ENCODE assay signal across 27 cellular contexts in the genomic region with DNA sequence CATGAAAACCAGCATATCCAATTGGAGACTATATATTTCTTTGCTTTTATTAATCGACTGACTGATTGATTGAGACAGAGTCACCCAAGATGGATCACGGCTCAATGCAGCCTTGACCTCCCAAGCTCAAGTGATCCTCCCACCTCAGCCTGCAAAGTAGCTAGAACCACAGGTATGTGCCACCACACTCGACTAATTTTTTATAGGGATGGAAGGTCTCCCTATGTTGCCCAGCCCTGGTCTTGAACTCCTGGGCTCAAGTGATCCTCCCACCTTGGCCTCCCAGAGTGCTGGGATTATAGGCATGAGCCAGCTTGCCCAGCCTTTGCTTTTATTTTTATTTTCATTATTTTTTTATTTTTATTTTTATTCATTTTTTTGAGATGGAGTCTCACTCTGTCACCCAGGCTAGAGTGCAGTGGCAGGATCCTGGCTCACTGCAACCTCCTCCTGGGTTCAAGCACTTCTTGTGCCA. TPM values are rescaled to one million over a fixed set of nuclear protein-coding genes. Genes with fewer than 3 reads are reported as not detected.
DNase-seq lines count a peak whose midpoint lies in the region; ATAC-seq and TF ChIP-seq lines count a peak whose summit lies in the region.
"Had no signal": no experiment of that assay in that cellular context is flagged by ENCODE, and none has a peak within 500 bp of the region (broad histone marks: within the 10 kb centered on the region; RNA-seq: fewer than 3 reads in every experiment).

No MANE protein-coding gene starts in this region.

- dilution Hi-C loops in mammary epithelial cell (cut with HindIII; ENCODE audit: low sequenced_read_pairs), result no loop called here

- no peak for TF ChIP-seq CTCF in CD4-positive, alpha-beta T cell (IDR thresholded peaks at IDR 0.05)
- no peak for TF ChIP-seq CTCF in mammary epithelial cell (conservative IDR thresholded peaks at IDR 0.05 in 1 of 2, IDR thresholded peaks at IDR 0.05 in 1 of 2; ENCODE audit: extremely low read depth in 1 of 2, insufficient read depth in 1 of 2, low read depth in 1 of 2, low read length in 2 of 2)
- no peak for TF ChIP-seq CTCF in psoas muscle (IDR thresholded peaks at IDR 0.05)

- 33% methylated on average over 3 of the region's 3 CpGs for WGBS in mammary epithelial cell (ENCODE audit: low coverage, missing lambda C conversion rate)
- 66 to 77% (median 75%) methylated on average over 3 of the region's 3 CpGs for WGBS in psoas muscle, 3 donors

- no peak overlapping the region for H3K27ac Mint-ChIP-seq in CD4-positive, alpha-beta T cell
- no peak overlapping the region for H3K27ac Mint-ChIP-seq in activated T-cell treated with anti-CD3 and anti-CD28 coated beads, Interleukin-2, amount 50 U/mL, for 72 hours
- H3K27ac Mint-ChIP-seq: activated CD8-positive, alpha-beta memory T cell treated with anti-CD3 and anti-CD28 coated beads, Interleukin-2, amount 10 ng/mL, durations not matched to agents 7 days and 5 days; CD8-positive, alpha-beta T cell; natural killer cell had no signal

- H3K4me2 ChIP-seq in mammary epithelial cell (ENCODE audit: insufficient read depth, low read depth, low read length), result peak overlapping the region; percentile 24

- ATAC-seq in CD4-positive, alpha-beta T cell (ENCODE audit: poor library complexity), result no peak
- no peak for ATAC-seq in psoas muscle
- ATAC-seq in activated T-cell treated with anti-CD3 and anti-CD28 coated beads, Interleukin-2, amount 50 U/mL, for 72 hours (replicated peaks in 1 of 2), result no peak
- ATAC-seq: activated CD8-positive, alpha-beta memory T cell treated with anti-CD3 and anti-CD28 coated beads, Interleukin-2, amount 10 ng/mL, durations not matched to agents 7 days and 5 days; CD8-positive, alpha-beta T cell; natural killer cell; pancreas; PC-3; right cardiac atrium had no signal

- no peaks in the 10 kb centered on the region for H3K27me3 ChIP-seq in CD4-positive, alpha-beta T cell (ENCODE audit: control insufficient read depth, insufficient read depth, low read length)
- no peaks in the 10 kb centered on the region for H3K27me3 ChIP-seq in mammary epithelial cell (ENCODE audit: insufficient read depth, low read length)
- H3K27me3 ChIP-seq in psoas muscle (ENCODE audit: insufficient read depth in 3 of 3, low read length in 2 of 3), result no peaks in the 10 kb centered on the region
- no peaks in the 10 kb centered on the region for H3K27me3 ChIP-seq in MG63
- H3K27me3 ChIP-seq: colonic mucosa, pancreas, upper lobe of left lung had no signal

- H3K4me1 Mint-ChIP-seq in CD4-positive, alpha-beta T cell (ENCODE audit: low read depth), result peaks cover 56% of the 10 kb centered on the region
- peaks cover 50% of the 10 kb centered on the region for H3K4me1 Mint-ChIP-seq in activated T-cell treated with anti-CD3 and anti-CD28 coated beads, Interleukin-2, amount 50 U/mL, for 72 hours (ENCODE audit: low read depth)

- CTCF ChIA-PET in CD4-positive, alpha-beta T cell (lab: Charles Lee), result no interaction called here
- CTCF ChIA-PET in mammary epithelial cell (lab: Charles Lee; ENCODE audit: low non-redundant PET), result no interaction called here

- no peaks in the 10 kb centered on the region for H3K27me3 Mint-ChIP-seq in CD4-positive, alpha-beta T cell
- no peaks in the 10 kb centered on the region for H3K27me3 Mint-ChIP-seq in activated T-cell treated with anti-CD3 and anti-CD28 coated beads, Interleukin-2, amount 50 U/mL, for 72 hours (ENCODE audit: low read depth)
- H3K27me3 Mint-ChIP-seq: activated CD8-positive, alpha-beta memory T cell treated with anti-CD3 and anti-CD28 coated beads, Interleukin-2, amount 10 ng/mL, durations not matched to agents 7 days and 5 days had no signal

- no TSS peak for BruUV-seq in mammary epithelial cell (replicated peaks; lab: Mats Ljungman, UMichigan)

- H3K79me2 ChIP-seq in mammary epithelial cell (ENCODE audit: insufficient read depth, low read length), result peaks cover 98% of the 10 kb centered on the region

- in situ Hi-C loops in mammary epithelial cell (cut with MboI; ENCODE audit: low sequenced_read_pairs in 2 of 2), result no loop called here

- POLR2A ChIA-PET in CD4-positive, alpha-beta T cell (lab: Charles Lee), result no interaction called here

- H3K4me3 ChIP-seq in mammary epithelial cell (replicated peaks in 1 of 3; ENCODE audit: insufficient read depth in 1 of 3, low read depth in 2 of 3, low read length in 3 of 3) (no peak overlapping the region), psoas muscle (peak overlapping the region; percentile 95), MG63 (no peak overlapping the region)
- H3K4me3 ChIP-seq: colonic mucosa, pancreas, upper lobe of left lung had no signal

- no peaks in the 10 kb centered on the region for H3K9me3 Mint-ChIP-seq in CD4-positive, alpha-beta T cell
- H3K9me3 Mint-ChIP-seq in activated T-cell treated with anti-CD3 and anti-CD28 coated beads, Interleukin-2, amount 50 U/mL, for 72 hours, result no peaks in the 10 kb centered on the region
- H3K9me3 Mint-ChIP-seq: CD8-positive, alpha-beta T cell; natural killer cell had no signal

- no peaks in the 10 kb centered on the region for H3K36me3 ChIP-seq in mammary epithelial cell (ENCODE audit: insufficient read depth, low read length)
- no peaks in the 10 kb centered on the region for H3K36me3 ChIP-seq in psoas muscle (ENCODE audit: insufficient read depth in 1 of 2, low read depth in 1 of 2)
- H3K36me3 ChIP-seq in MG63, result no peaks in the 10 kb centered on the region
- H3K36me3 ChIP-seq: colonic mucosa, pancreas, upper lobe of left lung had no signal

- H3K4me3 Mint-ChIP-seq in CD4-positive, alpha-beta T cell, result peak overlapping the region; percentile 48
- no peak overlapping the region for H3K4me3 Mint-ChIP-seq in activated T-cell treated with anti-CD3 and anti-CD28 coated beads, Interleukin-2, amount 50 U/mL, for 72 hours
- H3K4me3 Mint-ChIP-seq: activated CD8-positive, alpha-beta memory T cell treated with anti-CD3 and anti-CD28 coated beads, Interleukin-2, amount 10 ng/mL, durations not matched to agents 7 days and 5 days; CD8-positive, alpha-beta T cell; natural killer cell had no signal

- H3K27ac ChIP-seq in CD4-positive, alpha-beta T cell (ENCODE audit: low read depth, low read length), result no peak overlapping the region
- H3K27ac ChIP-seq in mammary epithelial cell (ENCODE audit: insufficient read depth, low read depth, low read length) (peak overlapping the region; percentile 55), psoas muscle (peak overlapping the region; percentile 99)
- H3K27ac ChIP-seq: colonic mucosa, epithelial cell of prostate, pancreas had no signal

- no peaks in the 10 kb centered on the region for H4K20me1 ChIP-seq in mammary epithelial cell (ENCODE audit: insufficient read depth, low read length)

- H3K9me3 ChIP-seq in CD4-positive, alpha-beta T cell (ENCODE audit: control insufficient read depth, low read length), result no peaks in the 10 kb centered on the region
- H3K9me3 ChIP-seq in mammary epithelial cell (replicated peaks; ENCODE audit: insufficient read depth, low read length) (no peaks in the 10 kb centered on the region), psoas muscle (no peaks in the 10 kb centered on the region), MG63 (no peaks in the 10 kb centered on the region)
- H3K9me3 ChIP-seq: colonic mucosa, pancreas, upper lobe of left lung had no signal

- DNase-seq in CD4-positive, alpha-beta T cell, result no peak
- DNase-seq in M059J (ENCODE audit: low read depth), result peak; percentile 49
- DNase-seq in mammary epithelial cell, result no peak
- no peak for DNase-seq in psoas muscle
- DNase-seq in MG63, result no peak
- DNase-seq in activated T-cell treated with anti-CD3 and anti-CD28 coated beads, Interleukin-2, amount 50 U/mL, for 1 hour, result no peak
- DNase-seq in activated T-cell treated with anti-CD3 and anti-CD28 coated beads, Interleukin-2, amount 50 U/mL, for 72 hours, result no peak
- DNase-seq: activated CD8-positive, alpha-beta memory T cell treated with anti-CD3 and anti-CD28 coated beads, Interleukin-2, amount 10 ng/mL, durations not matched to agents 7 days and 5 days; activated naive CD4-positive, alpha-beta T cell treated with Interleukin-2 at 50 U/mL for 16 hours; CD8-positive, alpha-beta T cell; colonic mucosa; DMS 273 treated with DMSO at 0.1 percent for 48 hours; effector CD8-positive, alpha-beta T cell; GOT3; kidney; natural killer cell; NCI-H1417 treated with DMSO at 0.1 percent for 48 hours; NCI-H2107; NCI-H446 treated with DMSO at 0.1 percent for 48 hours; pancreas; PC-3; right cardiac atrium; SHP77; stimulated activated CD4-positive, alpha-beta T cell treated with anti-CD3 and anti-CD28 coated beads, Interleukin-4, amount 100 ng/mL, for 1 hour; T-helper 9 cell; upper lobe of left lung had no signal

- H3K36me3 Mint-ChIP-seq in CD4-positive, alpha-beta T cell (ENCODE audit: low read depth), result peaks cover 17% of the 10 kb centered on the region
- peaks cover 4 to 7% of the 10 kb centered on the region in 2 donors for H3K36me3 Mint-ChIP-seq in activated T-cell treated with anti-CD3 and anti-CD28 coated beads, Interleukin-2, amount 50 U/mL, for 72 hours (ENCODE audit: insufficient read depth in 2 of 2)
- H3K36me3 Mint-ChIP-seq: natural killer cell had no signal

- H2AFZ ChIP-seq in mammary epithelial cell (ENCODE audit: low read depth, low read length), result no peak overlapping the region

- H3K9ac ChIP-seq in mammary epithelial cell (ENCODE audit: insufficient read depth, low read length), result no peak overlapping the region

- H3K4me1 ChIP-seq in mammary epithelial cell (ENCODE audit: insufficient read depth, low read length) (peaks cover 31% of the 10 kb centered on the region), psoas muscle (peaks cover 75% of the 10 kb centered on the region)

- intact Hi-C loops in CD4-positive, alpha-beta T cell (cut with DNase I, micrococcal nuclease), result loop anchor here in 1 of 2 experiments (5.0 to 10.0 kb wide), 3 partner anchors 36 to 124 kb away; a partner anchor contains a TSS
- intact Hi-C loops in mammary epithelial cell (cut with micrococcal nuclease) (no loop called here), psoas muscle (cut with DNase I) (loop anchor here (5.0 kb wide), 2 partner anchors 34 to 49 kb away; no protein-coding TSS in a partner anchor)

RNA-seq across cellular contexts. Expression of a gene that starts 5.4 kb away (rescaled TPM):
- 10 to 100 TPM; 73.5 to 76.7 TPM for total RNA-seq in CD4-positive, alpha-beta T cell
- total RNA-seq in M059J (2014; rRNA removed; shearing (Covaris generic)), result 15.9 and 28.9 TPM in 2 replicates
- total RNA-seq in mammary epithelial cell (10 to 100 TPM; 32.3 to 48.1 TPM), psoas muscle (10 to 100 TPM; 38.3 to 46.5 (median 44.7) TPM)
- polyA plus RNA-seq in mammary epithelial cell (6.5 TPM), psoas muscle (10 to 100 TPM; 10.2 to 35.2 (median 13.0) TPM)
- 37.1 TPM for polyA minus RNA-seq in mammary epithelial cell
- total RNA-seq in MG63 (2014; rRNA removed; shearing (Covaris generic); ENCODE audit: low replicate concordance), result 3.3 and 4.8 TPM in 2 replicates
- 10 to 100 TPM; 53.5 to 56.9 TPM for total RNA-seq in activated T-cell treated with anti-CD3 and anti-CD28 coated beads, Interleukin-2, amount 50 U/mL, for 72 hours

RNA-seq across cellular contexts. Expression of a gene that starts 45.4 kb away (rescaled TPM):
- under 1 TPM; 0.25 to 0.69 TPM for total RNA-seq in CD4-positive, alpha-beta T cell
- total RNA-seq in M059J (2014; rRNA removed; shearing (Covaris generic)), result 1.4 TPM in 2 replicates
- total RNA-seq in mammary epithelial cell (1 to 10 TPM; 1.2 to 1.3 TPM), psoas muscle (1 to 10 TPM in 3 of 4 donors, under 1 TPM in 1; 0.97 to 2.8 (median 2.2) TPM)
- polyA plus RNA-seq in mammary epithelial cell (1.9 TPM), psoas muscle (1 to 10 TPM; 2.9 to 7.1 (median 4.8) TPM)
- polyA minus RNA-seq in mammary epithelial cell, result not detected
- total RNA-seq in MG63 (2014; rRNA removed; shearing (Covaris generic); ENCODE audit: low replicate concordance), result 4.7 and 6.2 TPM in 2 replicates
- total RNA-seq in activated T-cell treated with anti-CD3 and anti-CD28 coated beads, Interleukin-2, amount 50 U/mL, for 72 hours, result 1 to 10 TPM; 2.2 to 2.9 TPM
